Comparison of ENCODE assay signal across 22 cellular contexts in genomic region chr10:79495791-79496190, GRCh38. TPM values are rescaled to one million over a fixed set of nuclear protein-coding genes. Genes with fewer than 3 reads are reported as not detected.
DNase-seq lines count a peak whose midpoint lies in the region; ATAC-seq and TF ChIP-seq lines count a peak whose summit lies in the region.
"Had no signal": no experiment of that assay in that cellular context is flagged by ENCODE, and none has a peak within 500 bp of the region (broad histone marks: within the 10 kb centered on the region; RNA-seq: fewer than 3 reads in every experiment).

No MANE protein-coding gene starts in this region.

- H2BK15ac ChIP-seq in mesenchymal stem cell (ENCODE audit: low read depth, poor library complexity, severe bottlenecking) = no peak overlapping the region

- WGBS in mesenchymal stem cell = 82% methylated on average over 1 of the region's 6 CpGs

- H3K27ac ChIP-seq in BLaER1 = no peak overlapping the region
- no peak overlapping the region for H3K27ac ChIP-seq in BLaER1 treated with 17β-estradiol and CSF1 and Interleukin-3, amounts not matched to agents 10 nM and 100 nM
- H3K27ac ChIP-seq in mesenchymal stem cell (ENCODE audit: low read length, poor library complexity, severe bottlenecking) = no peak overlapping the region

- no peaks in the 10 kb centered on the region for H4K20me1 ChIP-seq in BLaER1
- H4K20me1 ChIP-seq in BLaER1 treated with 17β-estradiol and CSF1 and Interleukin-3, amounts not matched to agents 10 nM and 100 nM = no peaks in the 10 kb centered on the region

- H3K27me3 ChIP-seq in BLaER1 (no peaks in the 10 kb centered on the region), mesenchymal stem cell (ENCODE audit: control insufficient read depth in 1 of 2, insufficient read depth in 1 of 2, low read length in 2 of 2) (peaks cover 0 to 28% of the 10 kb centered on the region in 2 experiments)
- no peaks in the 10 kb centered on the region for H3K27me3 ChIP-seq in BLaER1 treated with 17β-estradiol and CSF1 and Interleukin-3, amounts not matched to agents 10 nM and 100 nM
- H3K27me3 ChIP-seq: BE2C had no signal

- no peaks in the 10 kb centered on the region for H3K9me3 ChIP-seq in BLaER1
- H3K9me3 ChIP-seq in BLaER1 treated with 17β-estradiol and CSF1 and Interleukin-3, amounts not matched to agents 10 nM and 100 nM (replicated peaks in 1 of 11) = no peaks in the 10 kb centered on the region
- no peaks in the 10 kb centered on the region for H3K9me3 ChIP-seq in mesenchymal stem cell (ENCODE audit: control insufficient read depth, low read length)
- H3K9me3 ChIP-seq: BE2C had no signal

- H3K9ac ChIP-seq in BLaER1 = no peak overlapping the region
- H3K9ac ChIP-seq in BLaER1 treated with 17β-estradiol and CSF1 and Interleukin-3, amounts not matched to agents 10 nM and 100 nM = no peak overlapping the region
- no peak overlapping the region for H3K9ac ChIP-seq in mesenchymal stem cell (ENCODE audit: low read length)

- H4K91ac ChIP-seq in mesenchymal stem cell (ENCODE audit: low read length) = no peak overlapping the region

- no peak overlapping the region for H3K4ac ChIP-seq in mesenchymal stem cell (ENCODE audit: low read depth in 1 of 2, low read length in 2 of 2)

- peaks cover 41% of the 10 kb centered on the region for H3K4me1 ChIP-seq in BLaER1
- H3K4me1 ChIP-seq in BLaER1 treated with 17β-estradiol and CSF1 and Interleukin-3, amounts not matched to agents 10 nM and 100 nM = peaks cover 9 to 50% (median 34%) of the 10 kb centered on the region in 10 experiments
- H3K4me1 ChIP-seq in mesenchymal stem cell (ENCODE audit: control insufficient read depth, insufficient read depth, low read depth, low read length) = peaks cover 4% of the 10 kb centered on the region
- H3K4me1 ChIP-seq: BE2C had no signal

- no peak for TF ChIP-seq CTCF in nephron (IDR thresholded peaks at IDR 0.05; ENCODE audit: unreplicated experiment in 3 of 3)

- H3K36me3 Mint-ChIP-seq in nephron (ENCODE audit: low read depth) = no peaks in the 10 kb centered on the region
- H3K36me3 Mint-ChIP-seq: CD14-positive monocyte; CD4-positive, alpha-beta memory T cell; CD4-positive, CD25-positive, alpha-beta regulatory T cell; CD8-positive, alpha-beta memory T cell had no signal

- H2BK120ac ChIP-seq in mesenchymal stem cell (ENCODE audit: low read depth, low read length) = no peak overlapping the region

- H3K4me3 Mint-ChIP-seq in nephron = no peak overlapping the region
- H3K4me3 Mint-ChIP-seq: CD14-positive monocyte; CD4-positive, alpha-beta memory T cell; CD4-positive, CD25-positive, alpha-beta regulatory T cell; CD8-positive, alpha-beta memory T cell had no signal

- H3K4me2 ChIP-seq in BLaER1 (peak overlapping the region; percentile 67), mesenchymal stem cell (ENCODE audit: low read length, poor library complexity, severe bottlenecking) (no peak overlapping the region)
- peak overlapping the region in 9 of 11 experiments; percentile 11 to 69 (median 53); a peak in 16 of 22 replicates for H3K4me2 ChIP-seq in BLaER1 treated with 17β-estradiol and CSF1 and Interleukin-3, amounts not matched to agents 10 nM and 100 nM

- no peak overlapping the region for H2BK5ac ChIP-seq in mesenchymal stem cell (ENCODE audit: low read depth, low read length, poor library complexity, severe bottlenecking)

- H3K23ac ChIP-seq in mesenchymal stem cell (ENCODE audit: low read length in 2 of 2) = no peak overlapping the region

- no peak overlapping the region for H3K14ac ChIP-seq in mesenchymal stem cell (ENCODE audit: low read length in 2 of 2)

- no peaks in the 10 kb centered on the region for H3K36me3 ChIP-seq in BLaER1
- no peaks in the 10 kb centered on the region for H3K36me3 ChIP-seq in BLaER1 treated with 17β-estradiol and CSF1 and Interleukin-3, amounts not matched to agents 10 nM and 100 nM
- H3K36me3 ChIP-seq in mesenchymal stem cell (ENCODE audit: control insufficient read depth in 1 of 2, insufficient read depth in 2 of 2, low read depth in 1 of 2, low read length in 2 of 2) = no peaks in the 10 kb centered on the region
- H3K36me3 ChIP-seq: BE2C had no signal

- no peak overlapping the region for H2AK5ac ChIP-seq in mesenchymal stem cell (ENCODE audit: low read length, severe bottlenecking)

- H3K27me3 Mint-ChIP-seq in nephron (ENCODE audit: low read depth) = no peaks in the 10 kb centered on the region

- no peaks in the 10 kb centered on the region for H3K79me1 ChIP-seq in mesenchymal stem cell (replicated peaks; ENCODE audit: low read length, poor library complexity, severe bottlenecking)

- no peak overlapping the region for H3K18ac ChIP-seq in mesenchymal stem cell (ENCODE audit: low read depth in 1 of 2, low read length in 2 of 2)

- H3K27ac Mint-ChIP-seq in nephron = peak overlapping the region; percentile 14 to 53 (median 28)
- H3K27ac Mint-ChIP-seq: CD4-positive, CD25-positive, alpha-beta regulatory T cell had no signal

- H3K4me1 Mint-ChIP-seq in nephron = peaks cover 57% of the 10 kb centered on the region
- H3K4me1 Mint-ChIP-seq: CD4-positive, alpha-beta memory T cell; CD4-positive, CD25-positive, alpha-beta regulatory T cell; CD8-positive, alpha-beta memory T cell had no signal

- H2AFZ ChIP-seq in mesenchymal stem cell (ENCODE audit: low read depth, low read length) = no peak overlapping the region

- DNase-seq in mesenchymal stem cell = no peak
- DNase-seq: 8988T; ACHN; BE2C; C1 segment of cervical spinal cord; CD4-positive, alpha-beta memory T cell; CD4-positive, CD25-positive, alpha-beta regulatory T cell; CD8-positive, alpha-beta memory T cell; COR-L47; DMS 273 treated with DMSO at 0.1 percent for 48 hours; DMS153; DMS53; DMS79; DND-41; EL; GDM1 had no signal

- no peak overlapping the region for H4K8ac ChIP-seq in mesenchymal stem cell (ENCODE audit: low read length)

- H2BK12ac ChIP-seq in mesenchymal stem cell (ENCODE audit: low read length in 2 of 2) = no peak overlapping the region

- ATAC-seq in GM18502 (IDR thresholded peaks at IDR 0.05; ENCODE audit: poor library complexity, unreplicated experiment) = no peak
- ATAC-seq: GM12878 had no signal

- no peak overlapping the region for H3K4me3 ChIP-seq in BLaER1
- no peak overlapping the region for H3K4me3 ChIP-seq in BLaER1 treated with 17β-estradiol and CSF1 and Interleukin-3, amounts not matched to agents 10 nM and 100 nM
- H3K4me3 ChIP-seq in mesenchymal stem cell (ENCODE audit: insufficient read depth in 1 of 2, low read depth in 1 of 2, low read length in 2 of 2) = no peak overlapping the region
- H3K4me3 ChIP-seq: GM12878 had no signal

- no peaks in the 10 kb centered on the region for H3K9me3 Mint-ChIP-seq in nephron
- H3K9me3 Mint-ChIP-seq: CD4-positive, alpha-beta memory T cell; CD4-positive, CD25-positive, alpha-beta regulatory T cell; CD8-positive, alpha-beta memory T cell had no signal

RNA-seq across cellular contexts. Expression of gene EIF5AL1, which starts 16.5 kb away (rescaled TPM):
- polyA plus RNA-seq in mesenchymal stem cell (2013, experiment 1 of 2) = 0.57 TPM
- polyA plus RNA-seq in mesenchymal stem cell (2013, experiment 2 of 2) = 0.70 TPM

RNA-seq across cellular contexts. Expression of gene ZCCHC24, which starts 50.4 kb away (rescaled TPM):
- polyA plus RNA-seq in mesenchymal stem cell (2013, experiment 1 of 2) = 47.4 TPM
- polyA plus RNA-seq in mesenchymal stem cell (2013, experiment 2 of 2) = 49.0 TPM
